10 cellular contexts compared by ENCODE assay signal in genomic region chr1:44947060-44947773, GRCh38. TPM values are rescaled to one million over a fixed set of nuclear protein-coding genes. Genes with fewer than 3 reads are reported as not detected.
DNase-seq lines count a peak whose midpoint lies in the region; ATAC-seq and TF ChIP-seq lines count a peak whose summit lies in the region.
"Had no signal": no experiment of that assay in that cellular context is flagged by ENCODE, and none has a peak within 500 bp of the region (broad histone marks: within the 10 kb centered on the region; RNA-seq: fewer than 3 reads in every experiment).

No MANE protein-coding gene starts in this region.

- H3K27ac ChIP-seq in right lobe of liver: peak overlapping the region in 1 of 3 donors; percentile 22
- H3K27ac ChIP-seq in aorta (ENCODE audit: low read depth in 1 of 2, low read length in 2 of 2): peak overlapping the region; percentile 93 to 99

- H3K4me1 Mint-ChIP-seq in activated T-cell treated with anti-CD3 and anti-CD28 coated beads, Interleukin-2, amount 50 U/mL, for 24 hours (ENCODE audit: low read depth): peaks cover 22% of the 10 kb centered on the region
- peaks cover 12% of the 10 kb centered on the region for H3K4me1 Mint-ChIP-seq in activated T-cell treated with anti-CD3 and anti-CD28 coated beads, Interleukin-2, amount 50 U/mL, for 4 hours (ENCODE audit: low read depth)
- H3K4me1 Mint-ChIP-seq in progenitor cell of endocrine pancreas (ENCODE audit: low read depth) (peaks cover 21% of the 10 kb centered on the region), Caco-2 (ENCODE audit: low read depth, unreplicated experiment) (peaks cover 10% of the 10 kb centered on the region)

- H3K9me3 Mint-ChIP-seq in activated T-cell treated with anti-CD3 and anti-CD28 coated beads, Interleukin-2, amount 50 U/mL, for 24 hours: no peaks in the 10 kb centered on the region
- no peaks in the 10 kb centered on the region for H3K9me3 Mint-ChIP-seq in activated T-cell treated with anti-CD3 and anti-CD28 coated beads, Interleukin-2, amount 50 U/mL, for 4 hours
- H3K9me3 Mint-ChIP-seq in progenitor cell of endocrine pancreas (ENCODE audit: low read depth) (no peaks in the 10 kb centered on the region), Caco-2 (ENCODE audit: unreplicated experiment) (no peaks in the 10 kb centered on the region)

- H3K36me3 ChIP-seq in right lobe of liver: no peaks in the 10 kb centered on the region
- no peaks in the 10 kb centered on the region for H3K36me3 ChIP-seq in aorta (ENCODE audit: control insufficient read depth in 1 of 2, insufficient read depth in 2 of 2, low read length in 1 of 2)
- no peaks in the 10 kb centered on the region for H3K36me3 ChIP-seq in Caco-2 (ENCODE audit: control insufficient read depth, insufficient read depth, low read length)

- H3K27me3 ChIP-seq in right lobe of liver (no peaks in the 10 kb centered on the region), aorta (ENCODE audit: control insufficient read depth in 1 of 2, insufficient read depth in 2 of 2, low read length in 1 of 2) (no peaks in the 10 kb centered on the region), Caco-2 (replicated peaks; ENCODE audit: control insufficient read depth, insufficient read depth, low read length) (no peaks in the 10 kb centered on the region)

- DNase-seq in activated T-cell treated with anti-CD3 and anti-CD28 coated beads, Interleukin-2, amount 50 U/mL, for 24 hours: no peak
- no peak for DNase-seq in activated T-cell treated with anti-CD3 and anti-CD28 coated beads, Interleukin-2, amount 50 U/mL, for 4 hours
- peak; percentile 86 for DNase-seq in astrocyte of the hippocampus (ENCODE audit: low read depth, low spot score)
- DNase-seq in right lobe of liver: no peak
- DNase-seq in aorta: peak in 1 of 2 donors; percentile 60
- no peak for DNase-seq in AML-193 (lab: John Stamatoyannopoulos, UW)
- no peak for DNase-seq in progenitor cell of endocrine pancreas (ENCODE audit: low spot score, unreplicated experiment)
- DNase-seq in Caco-2: no peak
- DNase-seq: COR-L47, Kasumi-1 had no signal

- H3K4me1 ChIP-seq in right lobe of liver (peaks cover 0 to 21% (median 8%) of the 10 kb centered on the region in 4 donors), aorta (ENCODE audit: control insufficient read depth in 1 of 2, insufficient read depth in 2 of 2, low read length in 2 of 2) (peaks cover 5 to 8% of the 10 kb centered on the region in 2 donors), Caco-2 (peaks cover 13% of the 10 kb centered on the region)

- H3K4me3 Mint-ChIP-seq in activated T-cell treated with anti-CD3 and anti-CD28 coated beads, Interleukin-2, amount 50 U/mL, for 24 hours: no peak overlapping the region
- H3K4me3 Mint-ChIP-seq in activated T-cell treated with anti-CD3 and anti-CD28 coated beads, Interleukin-2, amount 50 U/mL, for 4 hours: no peak overlapping the region
- H3K4me3 Mint-ChIP-seq in progenitor cell of endocrine pancreas (ENCODE audit: low read depth) (no peak overlapping the region), Caco-2 (ENCODE audit: unreplicated experiment) (no peak overlapping the region)

- peak overlapping the region; percentile 15 for H3K27ac Mint-ChIP-seq in activated T-cell treated with anti-CD3 and anti-CD28 coated beads, Interleukin-2, amount 50 U/mL, for 24 hours
- H3K27ac Mint-ChIP-seq in progenitor cell of endocrine pancreas (no peak overlapping the region), Caco-2 (ENCODE audit: unreplicated experiment) (no peak overlapping the region)

- no peaks in the 10 kb centered on the region for H3K9me3 ChIP-seq in right lobe of liver
- H3K9me3 ChIP-seq in aorta (ENCODE audit: control insufficient read depth, low read length): no peaks in the 10 kb centered on the region
- no peaks in the 10 kb centered on the region for H3K9me3 ChIP-seq in Caco-2

- TF ChIP-seq CTCF in right lobe of liver (IDR thresholded peaks at IDR 0.05) (no peak), progenitor cell of endocrine pancreas (IDR thresholded peaks at IDR 0.05; ENCODE audit: unreplicated experiment) (no peak), Caco-2 (IDR thresholded peaks at IDR 0.05; ENCODE audit: insufficient read depth in 1 of 2, low read depth in 1 of 2, low read length in 1 of 2, severe bottlenecking in 1 of 2, unreplicated experiment in 1 of 2) (no peak)

- POLR2A ChIA-PET in Caco-2 (lab: Charles Lee): no interaction called here

- TF ChIP-seq POLR2A in right lobe of liver (IDR thresholded peaks at IDR 0.05): no peak

- intact Hi-C loops in right lobe of liver (cut with DNase I): no loop called here
- intact Hi-C loops in aorta (cut with DNase I): no loop called here
- intact Hi-C loops in Caco-2 (cut with micrococcal nuclease; ENCODE audit: unreplicated experiment): no loop called here

- 33% methylated on average over 4 of the region's 4 CpGs for WGBS in right lobe of liver (ENCODE audit: insufficient coverage, low coverage, low lambda C conversion rate, missing lambda C conversion rate)
- WGBS in aorta, 2 donors: 3 to 4% methylated on average over 4 of the region's 4 CpGs

- BruUV-seq in Caco-2 (replicated peaks; lab: Mats Ljungman, UMichigan): no TSS peak

- no peak for ATAC-seq in activated T-cell treated with anti-CD3 and anti-CD28 coated beads, Interleukin-2, amount 50 U/mL, for 4 hours
- ATAC-seq in right lobe of liver (peak; percentile 32 to 58 (median 55)), aorta (ENCODE audit: low FRiP score) (peak; percentile 90)

- H3K36me3 Mint-ChIP-seq in activated T-cell treated with anti-CD3 and anti-CD28 coated beads, Interleukin-2, amount 50 U/mL, for 24 hours (ENCODE audit: low read depth): peaks cover 25% of the 10 kb centered on the region
- H3K36me3 Mint-ChIP-seq in activated T-cell treated with anti-CD3 and anti-CD28 coated beads, Interleukin-2, amount 50 U/mL, for 4 hours (ENCODE audit: insufficient read depth): peaks cover 7% of the 10 kb centered on the region
- H3K36me3 Mint-ChIP-seq in progenitor cell of endocrine pancreas (ENCODE audit: insufficient read depth): peaks cover 6% of the 10 kb centered on the region
- no peaks in the 10 kb centered on the region for H3K36me3 Mint-ChIP-seq in Caco-2 (ENCODE audit: insufficient read depth, unreplicated experiment)

- no peaks in the 10 kb centered on the region for H3K27me3 Mint-ChIP-seq in activated T-cell treated with anti-CD3 and anti-CD28 coated beads, Interleukin-2, amount 50 U/mL, for 24 hours
- no peaks in the 10 kb centered on the region for H3K27me3 Mint-ChIP-seq in activated T-cell treated with anti-CD3 and anti-CD28 coated beads, Interleukin-2, amount 50 U/mL, for 4 hours (ENCODE audit: low read depth)
- H3K27me3 Mint-ChIP-seq in progenitor cell of endocrine pancreas (no peaks in the 10 kb centered on the region), Caco-2 (ENCODE audit: insufficient read depth, unreplicated experiment) (no peaks in the 10 kb centered on the region)

- no peak overlapping the region for H3K4me3 ChIP-seq in right lobe of liver
- H3K4me3 ChIP-seq in aorta (ENCODE audit: low read length in 2 of 2): peak overlapping the region in 1 of 2 donors; percentile 18
- H3K4me3 ChIP-seq in Caco-2 (ENCODE audit: low read depth, low read length): no peak overlapping the region

- CTCF ChIA-PET in Caco-2 (lab: Charles Lee): no interaction called here

RNA-seq across cellular contexts. Expression of gene EIF2B3, which starts 39.2 kb away (rescaled TPM):
- 10 to 100 TPM; 61.8 to 67.2 (median 66.7) TPM for total RNA-seq in activated T-cell treated with anti-CD3 and anti-CD28 coated beads, Interleukin-2, amount 50 U/mL, for 4 hours
- 10 to 100 TPM; 12.0 to 29.1 (median 17.2) TPM for total RNA-seq in right lobe of liver
- 10 to 100 TPM; 17.5 to 24.6 TPM for total RNA-seq in aorta
- 10 to 100 TPM; 14.7 to 18.8 TPM for polyA plus RNA-seq in aorta
- 20.1 and 21.0 TPM in 2 replicates for total RNA-seq in progenitor cell of endocrine pancreas
- 22.5 and 24.3 TPM in 2 replicates for total RNA-seq in Caco-2 (2022)

Comparison
In these comparisons a context has a peak if more than half of its experiments do, and no peak if none do; other contexts are left out.
1. ATAC-seq: peak in right lobe of liver (4 of 4) and aorta (single experiment); none in activated T-cell treated with anti-CD3 and anti-CD28 coated beads, Interleukin-2, amount 50 U/mL, for 4 hours (0 of 2).